In the genomic region with DNA sequence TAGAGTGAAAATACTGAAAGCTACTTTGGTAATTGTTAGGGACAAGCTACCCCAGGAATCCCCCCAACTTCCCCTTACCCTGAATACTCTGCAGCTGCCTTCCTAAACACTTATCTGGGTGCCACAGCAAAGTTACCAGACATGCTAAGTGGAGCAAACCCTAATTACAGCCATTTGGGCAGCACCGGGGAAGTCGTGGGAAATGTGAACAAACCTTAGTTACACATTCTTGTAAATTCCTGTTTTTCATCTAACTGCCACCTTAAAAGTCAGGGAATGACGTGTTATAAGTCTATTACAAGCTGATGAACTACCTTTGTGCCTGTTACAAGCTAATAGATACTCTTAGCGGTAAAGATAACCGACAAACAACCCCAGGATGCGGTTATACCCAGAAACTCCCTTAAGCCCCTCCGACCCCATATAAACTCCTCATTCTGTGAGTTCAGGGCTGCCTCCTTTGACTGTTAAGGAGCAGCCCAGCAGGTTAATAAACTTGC, we compare ENCODE assay signal across 14 cellular contexts.
DNase-seq lines count a peak whose midpoint lies in the region; ATAC-seq and TF ChIP-seq lines count a peak whose summit lies in the region.
"Had no signal": no experiment of that assay in that cellular context is flagged by ENCODE, and none has a peak within 500 bp of the region (broad histone marks: within the 10 kb centered on the region; RNA-seq: fewer than 3 reads in every experiment).

No MANE protein-coding gene starts in this region.

- TF ChIP-seq CTCF in neutrophil (IDR thresholded peaks at IDR 0.05) (no peak), heart left ventricle (IDR thresholded peaks at IDR 0.05) (no peak), smooth muscle cell (IDR thresholded peaks at IDR 0.05; ENCODE audit: borderline replicate concordance, insufficient read depth, poor library complexity, severe bottlenecking) (no peak)

- TF ChIP-seq POLR2A in heart left ventricle (IDR thresholded peaks at IDR 0.05): no peak

- 71 to 88% (median 84%) methylated on average over 7 of the region's 7 CpGs for WGBS in heart left ventricle, 4 donors
- WGBS in smooth muscle cell (ENCODE audit: low lambda C conversion rate): 73% methylated on average over 7 of the region's 7 CpGs

- H3K4me3 ChIP-seq in neutrophil (ENCODE audit: low read depth in 1 of 2, low read length in 1 of 2) (no peak overlapping the region), heart left ventricle (no peak overlapping the region), smooth muscle cell (no peak overlapping the region)
- H3K4me3 ChIP-seq: HAP-1, SJSA1 had no signal

- no peaks in the 10 kb centered on the region for H3K79me2 ChIP-seq in smooth muscle cell (ENCODE audit: low read depth)

- H3K27me3 ChIP-seq in neutrophil (no peaks in the 10 kb centered on the region), heart left ventricle (no peaks in the 10 kb centered on the region), smooth muscle cell (ENCODE audit: low read depth) (no peaks in the 10 kb centered on the region)
- H3K27me3 ChIP-seq: SJSA1 had no signal

- intact Hi-C loops in heart left ventricle (cut with DNase I): no loop called here

- peak overlapping the region; percentile 61 for H3K27ac ChIP-seq in neutrophil
- no peak overlapping the region for H3K27ac ChIP-seq in heart left ventricle
- H3K27ac ChIP-seq in smooth muscle cell (ENCODE audit: low read depth): no peak overlapping the region
- H3K27ac ChIP-seq: SJSA1 had no signal

- H3K4me2 ChIP-seq in smooth muscle cell: no peak overlapping the region

- no peaks in the 10 kb centered on the region for H3K36me3 ChIP-seq in neutrophil
- H3K36me3 ChIP-seq in heart left ventricle: no peaks in the 10 kb centered on the region
- no peaks in the 10 kb centered on the region for H3K36me3 ChIP-seq in smooth muscle cell (ENCODE audit: low read depth)
- H3K36me3 ChIP-seq: HAP-1, SJSA1 had no signal

- ATAC-seq in GM18868 (IDR thresholded peaks at IDR 0.05; ENCODE audit: unreplicated experiment): peak; percentile 64
- peak; percentile 53 for ATAC-seq in GM21529 (IDR thresholded peaks at IDR 0.05; ENCODE audit: unreplicated experiment)
- ATAC-seq in HG03354 (IDR thresholded peaks at IDR 0.05; ENCODE audit: poor library complexity, severe bottlenecking, unreplicated experiment): peak; percentile 63
- ATAC-seq in GM18858 (IDR thresholded peaks at IDR 0.05; ENCODE audit: unreplicated experiment): no peak
- ATAC-seq in heart left ventricle: no peak

- H3K4me1 ChIP-seq in neutrophil (ENCODE audit: control insufficient read depth in 1 of 2, insufficient read depth in 1 of 2, low read depth in 1 of 2, low read length in 1 of 2) (peaks cover 19 to 20% of the 10 kb centered on the region in 2 experiments), heart left ventricle (no peaks in the 10 kb centered on the region), smooth muscle cell (ENCODE audit: low read depth) (no peaks in the 10 kb centered on the region)
- H3K4me1 ChIP-seq: HAP-1, SJSA1 had no signal

- H3K9ac ChIP-seq in smooth muscle cell (ENCODE audit: low read depth): no peak overlapping the region

- no peaks in the 10 kb centered on the region for H3K9me3 ChIP-seq in neutrophil
- no peaks in the 10 kb centered on the region for H3K9me3 ChIP-seq in heart left ventricle
- H3K9me3 ChIP-seq in smooth muscle cell (replicated peaks; ENCODE audit: low read depth): no peaks in the 10 kb centered on the region
- H3K9me3 ChIP-seq: HAP-1, SJSA1 had no signal

- H3F3A ChIP-seq in smooth muscle cell (ENCODE audit: low read depth): no peaks in the 10 kb centered on the region

- H2AFZ ChIP-seq in smooth muscle cell (ENCODE audit: low read depth): no peak overlapping the region

- H4K20me1 ChIP-seq in smooth muscle cell (ENCODE audit: low read depth): no peaks in the 10 kb centered on the region

- no peak for DNase-seq in HCEC 1CT
- no peak for DNase-seq in heart left ventricle
- DNase-seq in smooth muscle cell (lab: John Stamatoyannopoulos, UW; ENCODE audit: unreplicated experiment): no peak
- DNase-seq: activated CD8-positive, alpha-beta memory T cell treated with anti-CD3 and anti-CD28 coated beads for 24 hours; activated gamma-delta T cell; EL; NCI-H2107 had no signal

Comparison
In these comparisons a context has a peak if more than half of its experiments do, and no peak if none do; other contexts are left out.
1. ATAC-seq: peak in GM18868 (single experiment), GM21529 (single experiment) and HG03354 (single experiment); none in GM18858 (single experiment) and heart left ventricle (0 of 4).